In genomic region chr12:26891704-26892103, GRCh38 we compare ENCODE assay signal across 18 cellular contexts.
"Had no signal": no experiment of that assay in that cellular context is flagged by ENCODE, and none has a peak within 500 bp of the region (broad histone marks: within the 10 kb centered on the region; RNA-seq: fewer than 3 reads in every experiment).

No MANE protein-coding gene starts in this region.

- H3K27ac Mint-ChIP-seq: dendritic cell treated with granulocyte-macrophage colony-stimulating factor and Interleukin-4, amounts not matched to agents 40 ng/mL and 50 ng/mL, for 4 days; effector memory CD8-positive, alpha-beta T cell; naive thymus-derived CD4-positive, alpha-beta T cell; nephron progenitor cell; stimulated activated naive B cell treated with anti-CD40 and anti-IgM and Interleukin-4, amounts not matched to agents 10 μg/mL and 1 μg/mL and 100 μg/mL, for 72 hours; stimulated activated naive CD8-positive, alpha-beta T cell treated with anti-CD3 and anti-CD28 coated beads, Interleukin-15, amount 100 ng/mL, for 72 hours had no signal

- H3K27me3 Mint-ChIP-seq: dendritic cell treated with granulocyte-macrophage colony-stimulating factor and Interleukin-4, amounts not matched to agents 40 ng/mL and 50 ng/mL, for 4 days; effector memory CD8-positive, alpha-beta T cell; stimulated activated naive B cell treated with anti-CD40 and anti-IgM and Interleukin-4, amounts not matched to agents 10 μg/mL and 1 μg/mL and 100 μg/mL, for 72 hours; stimulated activated naive CD8-positive, alpha-beta T cell treated with anti-CD3 and anti-CD28 coated beads, Interleukin-15, amount 100 ng/mL, for 72 hours had no signal

- H3K4me3 Mint-ChIP-seq: dendritic cell treated with granulocyte-macrophage colony-stimulating factor and Interleukin-4, amounts not matched to agents 40 ng/mL and 50 ng/mL, for 4 days; effector memory CD8-positive, alpha-beta T cell; naive thymus-derived CD4-positive, alpha-beta T cell; nephron progenitor cell; stimulated activated naive B cell treated with anti-CD40 and anti-IgM and Interleukin-4, amounts not matched to agents 10 μg/mL and 1 μg/mL and 100 μg/mL, for 72 hours; stimulated activated naive CD8-positive, alpha-beta T cell treated with anti-CD3 and anti-CD28 coated beads, Interleukin-15, amount 100 ng/mL, for 72 hours had no signal

- H3K9me3 Mint-ChIP-seq: dendritic cell treated with granulocyte-macrophage colony-stimulating factor and Interleukin-4, amounts not matched to agents 40 ng/mL and 50 ng/mL, for 4 days; effector memory CD8-positive, alpha-beta T cell; naive thymus-derived CD4-positive, alpha-beta T cell; nephron progenitor cell; stimulated activated naive B cell treated with anti-CD40 and anti-IgM and Interleukin-4, amounts not matched to agents 10 μg/mL and 1 μg/mL and 100 μg/mL, for 72 hours; stimulated activated naive CD8-positive, alpha-beta T cell treated with anti-CD3 and anti-CD28 coated beads, Interleukin-15, amount 100 ng/mL, for 72 hours had no signal

- H3K4me1 Mint-ChIP-seq: naive thymus-derived CD4-positive, alpha-beta T cell; nephron progenitor cell; stimulated activated naive B cell treated with anti-CD40 and anti-IgM and Interleukin-4, amounts not matched to agents 10 μg/mL and 1 μg/mL and 100 μg/mL, for 72 hours had no signal

- DNase-seq: effector memory CD8-positive, alpha-beta T cell; esophagus squamous epithelium; foreskin fibroblast; hippocampal formation; kidney glomerular epithelial cell; mammary epithelial cell; naive thymus-derived CD4-positive, alpha-beta T cell; nephron progenitor cell; psoas muscle; spleen; stimulated activated CD4-positive, alpha-beta T cell treated with anti-CD3 and anti-CD28 coated beads, Interleukin-15, amount 100 ng/mL, for 24 hours; stimulated activated CD4-positive, alpha-beta T cell treated with anti-CD3 and anti-CD28 coated beads, Interleukin-2, amount 100 ng/mL, for 24 hours; stimulated activated CD4-positive, alpha-beta T cell treated with anti-CD3 and anti-CD28 coated beads, Interleukin-4, amount 100 ng/mL, for 4 hours; stimulated activated naive B cell treated with anti-CD40 and anti-IgM and Interleukin-4, amounts not matched to agents 10 μg/mL and 1 μg/mL and 100 μg/mL, for 72 hours; stimulated activated naive CD8-positive, alpha-beta T cell treated with anti-CD3 and anti-CD28 coated beads, Interleukin-15, amount 100 ng/mL, for 72 hours; testis; transverse colon had no signal
